12 cellular contexts compared by ENCODE assay signal in genomic region chr22:30648825-30649224, GRCh38. TPM values are rescaled to one million over a fixed set of nuclear protein-coding genes. Genes with fewer than 3 reads are reported as not detected.
A peak's percentile ranks its signal among the peaks of the same experiment; 100 is the strongest.
DNase-seq lines count a peak whose midpoint lies in the region; ATAC-seq and TF ChIP-seq lines count a peak whose summit lies in the region.
"Had no signal": no experiment of that assay in that cellular context is flagged by ENCODE, and none has a peak within 500 bp of the region (broad histone marks: within the 10 kb centered on the region; RNA-seq: fewer than 3 reads in every experiment).

No MANE protein-coding gene starts in this region.

- TF ChIP-seq POLR2A in vagina (IDR thresholded peaks at IDR 0.05) = no peak

- intact Hi-C loops in activated naive CD4-positive, alpha-beta T cell treated with anti-CD3 and anti-CD28 coated beads for 36 hours (cut with micrococcal nuclease) = loop anchor here (1.0 to 10.0 kb wide), 6 partner anchors 15 to 876 kb away; partner anchors contain the start of genes DUSP18 and SMTN
- intact Hi-C loops in vagina (cut with DNase I) = no loop called here

- H3K4me1 Mint-ChIP-seq in activated naive CD4-positive, alpha-beta T cell treated with anti-CD3 and anti-CD28 coated beads for 36 hours (ENCODE audit: low read depth) = peaks cover 34% of the 10 kb centered on the region
- H3K4me1 Mint-ChIP-seq in central memory CD8-positive, alpha-beta T cell = peaks cover 11% of the 10 kb centered on the region
- peaks cover 11 to 30% of the 10 kb centered on the region in 2 donors for H3K4me1 Mint-ChIP-seq in stimulated activated naive B cell treated with anti-CD40 and anti-IgM and Interleukin-4, amounts not matched to agents 10 μg/mL and 1 μg/mL and 100 μg/mL, for 72 hours

- CTCF ChIA-PET in activated naive CD4-positive, alpha-beta T cell treated with anti-CD3 and anti-CD28 coated beads for 36 hours (lab: Charles Lee) = interaction anchor here (0.6 to 2.2 kb wide), 5 partner anchors 11 to 272 kb away, joined by 4 to 23 read pairs (median 6); partner anchors contain the start of gene SLC35E4

- H3K9me3 ChIP-seq in vagina = no peaks in the 10 kb centered on the region
- H3K9me3 ChIP-seq: MG63 had no signal

- no peaks in the 10 kb centered on the region for H3K36me3 ChIP-seq in vagina

- TF ChIP-seq CTCF in vagina (IDR thresholded peaks at IDR 0.05) = no peak

- no peaks in the 10 kb centered on the region for H3K27me3 Mint-ChIP-seq in activated naive CD4-positive, alpha-beta T cell treated with anti-CD3 and anti-CD28 coated beads for 36 hours (ENCODE audit: low read depth)
- no peaks in the 10 kb centered on the region for H3K27me3 Mint-ChIP-seq in central memory CD8-positive, alpha-beta T cell
- H3K27me3 Mint-ChIP-seq in stimulated activated naive B cell treated with anti-CD40 and anti-IgM and Interleukin-4, amounts not matched to agents 10 μg/mL and 1 μg/mL and 100 μg/mL, for 72 hours = no peaks in the 10 kb centered on the region

- no peak overlapping the region for H3K27ac ChIP-seq in vagina
- H3K27ac ChIP-seq: HL-60 had no signal

- H3K4me1 ChIP-seq in vagina = no peaks in the 10 kb centered on the region

- no peaks in the 10 kb centered on the region for H3K9me3 Mint-ChIP-seq in activated naive CD4-positive, alpha-beta T cell treated with anti-CD3 and anti-CD28 coated beads for 36 hours
- no peaks in the 10 kb centered on the region for H3K9me3 Mint-ChIP-seq in central memory CD8-positive, alpha-beta T cell
- no peaks in the 10 kb centered on the region for H3K9me3 Mint-ChIP-seq in stimulated activated naive B cell treated with anti-CD40 and anti-IgM and Interleukin-4, amounts not matched to agents 10 μg/mL and 1 μg/mL and 100 μg/mL, for 72 hours
- H3K9me3 Mint-ChIP-seq: activated T-cell treated with anti-CD3 and anti-CD28 coated beads, Interleukin-2, amount 50 U/mL, for 4 hours had no signal

- ATAC-seq in central memory CD8-positive, alpha-beta T cell (replicated peaks; ENCODE audit: extremely low read depth, poor library complexity, severe bottlenecking) = no peak
- ATAC-seq in stimulated activated naive B cell treated with anti-CD40 and anti-IgM and Interleukin-4, amounts not matched to agents 10 μg/mL and 1 μg/mL and 100 μg/mL, for 72 hours (replicated peaks) = no peak

- no peak overlapping the region for H3K4me3 Mint-ChIP-seq in activated naive CD4-positive, alpha-beta T cell treated with anti-CD3 and anti-CD28 coated beads for 36 hours
- H3K4me3 Mint-ChIP-seq in central memory CD8-positive, alpha-beta T cell = no peak overlapping the region
- no peak overlapping the region for H3K4me3 Mint-ChIP-seq in stimulated activated naive B cell treated with anti-CD40 and anti-IgM and Interleukin-4, amounts not matched to agents 10 μg/mL and 1 μg/mL and 100 μg/mL, for 72 hours
- H3K4me3 Mint-ChIP-seq: activated T-cell treated with anti-CD3 and anti-CD28 coated beads, Interleukin-2, amount 50 U/mL, for 4 hours had no signal

- no peaks in the 10 kb centered on the region for H3K36me3 Mint-ChIP-seq in activated naive CD4-positive, alpha-beta T cell treated with anti-CD3 and anti-CD28 coated beads for 36 hours (ENCODE audit: low read depth)
- H3K36me3 Mint-ChIP-seq in central memory CD8-positive, alpha-beta T cell (ENCODE audit: insufficient read depth) = peaks cover 2% of the 10 kb centered on the region
- H3K36me3 Mint-ChIP-seq in stimulated activated naive B cell treated with anti-CD40 and anti-IgM and Interleukin-4, amounts not matched to agents 10 μg/mL and 1 μg/mL and 100 μg/mL, for 72 hours = peaks cover 0 to 4% of the 10 kb centered on the region in 2 donors

- H3K4me3 ChIP-seq in vagina = no peak overlapping the region
- H3K4me3 ChIP-seq: MG63 had no signal

- H3K27me3 ChIP-seq in vagina = no peaks in the 10 kb centered on the region
- H3K27me3 ChIP-seq: MG63 had no signal

- peak overlapping the region; percentile 75 for H3K27ac Mint-ChIP-seq in activated naive CD4-positive, alpha-beta T cell treated with anti-CD3 and anti-CD28 coated beads for 36 hours
- peak overlapping the region; percentile 17 for H3K27ac Mint-ChIP-seq in central memory CD8-positive, alpha-beta T cell (ENCODE audit: low read depth)
- peak overlapping the region; percentile 76 for H3K27ac Mint-ChIP-seq in stimulated activated naive B cell treated with anti-CD40 and anti-IgM and Interleukin-4, amounts not matched to agents 10 μg/mL and 1 μg/mL and 100 μg/mL, for 72 hours

- no peak for DNase-seq in activated naive CD4-positive, alpha-beta T cell treated with anti-CD3 and anti-CD28 coated beads for 36 hours
- DNase-seq in activated naive CD4-positive, alpha-beta T cell (lab: John Stamatoyannopoulos, UW) = no peak
- DNase-seq in central memory CD8-positive, alpha-beta T cell (ENCODE audit: low spot score in 2 of 2) = no peak
- no peak for DNase-seq in stimulated activated naive B cell treated with anti-CD40 and anti-IgM and Interleukin-4, amounts not matched to agents 10 μg/mL and 1 μg/mL and 100 μg/mL, for 72 hours
- no peak for DNase-seq in vagina (ENCODE audit: extremely low spot score in 2 of 2)
- DNase-seq in DMS114 treated with DMSO at 0.1 percent for 48 hours (lab: John Stamatoyannopoulos, UW; ENCODE audit: unreplicated experiment) = no peak
- DNase-seq: DMS79 treated with DMSO at 0.1 percent for 48 hours, midbrain, NCI-H345 had no signal

RNA-seq across cellular contexts. Expression of gene SLC35E4, which starts 13.2 kb away (rescaled TPM):
- total RNA-seq in activated naive CD4-positive, alpha-beta T cell treated with anti-CD3 and anti-CD28 coated beads for 36 hours = 1 to 10 TPM; 2.2 TPM
- 6.4 TPM for total RNA-seq in vagina

RNA-seq across cellular contexts. Expression of gene DUSP18, which starts 18.9 kb away (rescaled TPM):
- 1 to 10 TPM; 4.7 to 5.6 TPM for total RNA-seq in activated naive CD4-positive, alpha-beta T cell treated with anti-CD3 and anti-CD28 coated beads for 36 hours
- 7.4 TPM for total RNA-seq in vagina

RNA-seq across cellular contexts. Expression of gene TCN2, which starts 41.9 kb away (rescaled TPM):
- under 1 TPM; 0.19 to 0.22 TPM for total RNA-seq in activated naive CD4-positive, alpha-beta T cell treated with anti-CD3 and anti-CD28 coated beads for 36 hours
- total RNA-seq in vagina = 20.4 TPM

RNA-seq across cellular contexts. Expression of gene OSBP2, which starts 45.8 kb away (rescaled TPM):
- under 1 TPM; 0.81 to 0.89 TPM for total RNA-seq in activated naive CD4-positive, alpha-beta T cell treated with anti-CD3 and anti-CD28 coated beads for 36 hours
- 3.7 TPM for total RNA-seq in vagina

RNA-seq across cellular contexts. Expression of gene PES1, which starts 57.1 kb away (rescaled TPM):
- 10 to 100 TPM; 92.8 to 96.7 TPM for total RNA-seq in activated naive CD4-positive, alpha-beta T cell treated with anti-CD3 and anti-CD28 coated beads for 36 hours
- 75.6 TPM for total RNA-seq in vagina

Comparison
In these comparisons a context has a peak if more than half of its experiments do, and no peak if none do; other contexts are left out.
1. H3K27ac Mint-ChIP-seq: peak in every context shown above with its lines; median percentile 76 in stimulated activated naive B cell treated with anti-CD40 and anti-IgM and Interleukin-4, amounts not matched to agents 10 μg/mL and 1 μg/mL and 100 μg/mL, for 72 hours; 75 in activated naive CD4-positive, alpha-beta T cell treated with anti-CD3 and anti-CD28 coated beads for 36 hours; 17 in central memory CD8-positive, alpha-beta T cell.
2. RNA of gene TCN2, which starts 41.9 kb away (total RNA-seq): 20.4 TPM in vagina (single experiment); 0.19 to 0.22 TPM in activated naive CD4-positive, alpha-beta T cell treated with anti-CD3 and anti-CD28 coated beads for 36 hours; every median in the first group is over 10 times any median in the second.